Comparison of ENCODE assay signal across 33 cellular contexts in genomic region chr14:36683083-36683724, GRCh38. TPM values are rescaled to one million over a fixed set of nuclear protein-coding genes. Genes with fewer than 3 reads are reported as not detected.
A peak's percentile ranks its signal among the peaks of the same experiment; 100 is the strongest.
DNase-seq lines count a peak whose midpoint lies in the region; ATAC-seq, FAIRE-seq and TF ChIP-seq lines count a peak whose summit lies in the region.
"Had no signal": no experiment of that assay in that cellular context is flagged by ENCODE, and none has a peak within 500 bp of the region (broad histone marks: within the 10 kb centered on the region; RNA-seq: fewer than 3 reads in every experiment).

No MANE protein-coding gene starts in this region.

- no peak overlapping the region for H2AFZ ChIP-seq in trophoblast cell (ENCODE audit: insufficient read depth, low read length, poor library complexity)

- no peak for TF ChIP-seq EP300 in gastroesophageal sphincter (IDR thresholded peaks at IDR 0.05)

- H3K4me1 Mint-ChIP-seq in activated T-helper 1 cell treated with anti-CD3 and anti-CD28 coated beads, Interleukin-12 subunit alpha, Interleukin-12 subunit beta, Interleukin-2, Interleukin-4 antibody, amounts not matched to agents 30 ng/mL and 10 ng/mL and 1 ng/mL, durations not matched to agents 14 hours and 24 hours and 36 hours (ENCODE audit: low read depth) = no peaks in the 10 kb centered on the region
- H3K4me1 Mint-ChIP-seq: activated T-helper 17 cell treated with anti-CD3 and anti-CD28 coated beads, Interleukin-2, amount 50 U/mL, for 72 hours; CD8-positive, alpha-beta memory T cell; naive B cell had no signal

- no CpG with 5 or more reads among the region's 9 CpGs for WGBS in trophoblast cell (ENCODE audit: extremely low coverage, insufficient coverage, insufficient read length)
- WGBS in gastroesophageal sphincter (ENCODE audit: low coverage in 1 of 2), 2 donors = 56 to 61% methylated on average over 6 to 9 of the region's 9 CpGs

- ATAC-seq in gastroesophageal sphincter = no peak
- ATAC-seq: A549; activated naive CD4-positive, alpha-beta T cell treated with anti-CD3 and anti-CD28 coated beads, Interleukin-2, amount 50 U/mL, for 72 hours; activated T-helper 17 cell treated with anti-CD3 and anti-CD28 coated beads, Interleukin-2, amount 50 U/mL, for 72 hours; GM12878; heart right ventricle; left colon had no signal

- no peak overlapping the region for H2BK12ac ChIP-seq in trophoblast cell (ENCODE audit: low read length)

- no peak overlapping the region for H3K23ac ChIP-seq in trophoblast cell (ENCODE audit: low read length)

- H3K27me3 Mint-ChIP-seq in activated T-helper 1 cell treated with anti-CD3 and anti-CD28 coated beads, Interleukin-12 subunit alpha, Interleukin-12 subunit beta, Interleukin-2, Interleukin-4 antibody, amounts not matched to agents 30 ng/mL and 10 ng/mL and 1 ng/mL, durations not matched to agents 14 hours and 24 hours and 36 hours (ENCODE audit: insufficient read depth) = no peaks in the 10 kb centered on the region

- no peaks in the 10 kb centered on the region for H3K9me3 Mint-ChIP-seq in activated T-helper 1 cell treated with anti-CD3 and anti-CD28 coated beads, Interleukin-12 subunit alpha, Interleukin-12 subunit beta, Interleukin-2, Interleukin-4 antibody, amounts not matched to agents 30 ng/mL and 10 ng/mL and 1 ng/mL, durations not matched to agents 14 hours and 24 hours and 36 hours
- H3K9me3 Mint-ChIP-seq: activated T-helper 17 cell treated with anti-CD3 and anti-CD28 coated beads, Interleukin-2, amount 50 U/mL, for 72 hours; dendritic cell treated with granulocyte-macrophage colony-stimulating factor and Interleukin-4, amounts not matched to agents 40 ng/mL and 50 ng/mL, for 4 days; H9; type B pancreatic cell had no signal

- H3K27ac Mint-ChIP-seq in activated T-helper 1 cell treated with anti-CD3 and anti-CD28 coated beads, Interleukin-12 subunit alpha, Interleukin-12 subunit beta, Interleukin-2, Interleukin-4 antibody, amounts not matched to agents 30 ng/mL and 10 ng/mL and 1 ng/mL, durations not matched to agents 14 hours and 24 hours and 36 hours = no peak overlapping the region
- H3K27ac Mint-ChIP-seq: activated naive CD4-positive, alpha-beta T cell treated with anti-CD3 and anti-CD28 coated beads, Interleukin-2, amount 50 U/mL, for 72 hours; activated T-helper 17 cell treated with anti-CD3 and anti-CD28 coated beads, Interleukin-2, amount 50 U/mL, for 72 hours; dendritic cell treated with granulocyte-macrophage colony-stimulating factor and Interleukin-4, amounts not matched to agents 40 ng/mL and 50 ng/mL, for 4 days; H9; naive B cell; type B pancreatic cell had no signal

- H3K4me3 ChIP-seq in bronchial epithelial cell (ENCODE audit: low read depth, low read length) (no peak overlapping the region), trophoblast cell (ENCODE audit: low read depth, low read length) (no peak overlapping the region), gastroesophageal sphincter (no peak overlapping the region)
- H3K4me3 ChIP-seq: A549, GM12878, heart right ventricle, SK-N-MC, skin epidermis had no signal

- H2AK5ac ChIP-seq in trophoblast cell (ENCODE audit: low read length) = no peak overlapping the region

- no peak overlapping the region for H4K8ac ChIP-seq in trophoblast cell (ENCODE audit: low read depth, low read length)

- no peak overlapping the region for H3K4me2 ChIP-seq in trophoblast cell (ENCODE audit: low read length)
- H3K4me2 ChIP-seq: A549 had no signal

- H3K4ac ChIP-seq in trophoblast cell (ENCODE audit: low read depth, low read length) = no peak overlapping the region

- no peak overlapping the region for H3K4me3 Mint-ChIP-seq in activated T-helper 1 cell treated with anti-CD3 and anti-CD28 coated beads, Interleukin-12 subunit alpha, Interleukin-12 subunit beta, Interleukin-2, Interleukin-4 antibody, amounts not matched to agents 30 ng/mL and 10 ng/mL and 1 ng/mL, durations not matched to agents 14 hours and 24 hours and 36 hours
- H3K4me3 Mint-ChIP-seq: activated T-helper 17 cell treated with anti-CD3 and anti-CD28 coated beads, Interleukin-2, amount 50 U/mL, for 72 hours; CD8-positive, alpha-beta memory T cell; dendritic cell treated with granulocyte-macrophage colony-stimulating factor and Interleukin-4, amounts not matched to agents 40 ng/mL and 50 ng/mL, for 4 days; H9; naive B cell; type B pancreatic cell had no signal

- no peak for TF ChIP-seq POLR2A in gastroesophageal sphincter (IDR thresholded peaks at IDR 0.05)

- H3K79me1 ChIP-seq in trophoblast cell (ENCODE audit: low read length) = no peaks in the 10 kb centered on the region

- no peak overlapping the region for H3K18ac ChIP-seq in trophoblast cell (ENCODE audit: low read length)

- H3K36me3 ChIP-seq in bronchial epithelial cell (ENCODE audit: control insufficient read depth, insufficient read depth, low read length) = peaks cover 1% of the 10 kb centered on the region
- H3K36me3 ChIP-seq in trophoblast cell (ENCODE audit: control insufficient read depth in 1 of 2, insufficient read depth in 2 of 2, low read length in 2 of 2) = no peaks in the 10 kb centered on the region
- no peaks in the 10 kb centered on the region for H3K36me3 ChIP-seq in gastroesophageal sphincter
- H3K36me3 ChIP-seq: heart right ventricle had no signal

- no peak overlapping the region for H3K27ac ChIP-seq in trophoblast cell (ENCODE audit: low read depth, low read length)
- no peak overlapping the region for H3K27ac ChIP-seq in gastroesophageal sphincter
- H3K27ac ChIP-seq: A549, heart right ventricle, SK-N-MC, skin epidermis had no signal

- H3K36me3 Mint-ChIP-seq in activated T-helper 1 cell treated with anti-CD3 and anti-CD28 coated beads, Interleukin-12 subunit alpha, Interleukin-12 subunit beta, Interleukin-2, Interleukin-4 antibody, amounts not matched to agents 30 ng/mL and 10 ng/mL and 1 ng/mL, durations not matched to agents 14 hours and 24 hours and 36 hours (ENCODE audit: low read depth) = no peaks in the 10 kb centered on the region
- H3K36me3 Mint-ChIP-seq: activated naive CD4-positive, alpha-beta T cell treated with anti-CD3 and anti-CD28 coated beads, Interleukin-2, amount 50 U/mL, for 72 hours; CD8-positive, alpha-beta memory T cell; naive B cell; type B pancreatic cell had no signal

- H4K91ac ChIP-seq in trophoblast cell (ENCODE audit: low read depth, low read length) = peak overlapping the region; percentile 7

- intact Hi-C loops in activated T-helper 1 cell treated with anti-CD3 and anti-CD28 coated beads, Interleukin-12 subunit alpha, Interleukin-12 subunit beta, Interleukin-2, Interleukin-4 antibody, amounts not matched to agents 30 ng/mL and 10 ng/mL and 1 ng/mL, durations not matched to agents 14 hours and 24 hours and 36 hours (cut with micrococcal nuclease) = no loop called here

- H3K4me1 ChIP-seq in trophoblast cell (ENCODE audit: control insufficient read depth in 1 of 2, insufficient read depth in 2 of 2, low read length in 2 of 2) (no peaks in the 10 kb centered on the region), gastroesophageal sphincter (no peaks in the 10 kb centered on the region)
- H3K4me1 ChIP-seq: A549, heart right ventricle had no signal

- H3K9me3 ChIP-seq in trophoblast cell (ENCODE audit: insufficient read depth, low read depth, low read length) (peaks cover under 1% of the 10 kb centered on the region), gastroesophageal sphincter (no peaks in the 10 kb centered on the region)
- H3K9me3 ChIP-seq: A549, heart right ventricle had no signal

- no peak overlapping the region for H2BK120ac ChIP-seq in trophoblast cell (ENCODE audit: insufficient read depth, low read length, poor library complexity)

- no peak for TF ChIP-seq CTCF in bronchial epithelial cell (IDR thresholded peaks at IDR 0.05; ENCODE audit: insufficient read depth, low read length, severe bottlenecking)
- TF ChIP-seq CTCF in gastroesophageal sphincter (IDR thresholded peaks at IDR 0.05) = no peak

- no peak overlapping the region for H2BK5ac ChIP-seq in trophoblast cell (ENCODE audit: low read depth, low read length, poor library complexity)

- H3K27me3 ChIP-seq in bronchial epithelial cell (ENCODE audit: control insufficient read depth, insufficient read depth, low read length) (no peaks in the 10 kb centered on the region), trophoblast cell (ENCODE audit: insufficient read depth, low read length) (no peaks in the 10 kb centered on the region), gastroesophageal sphincter (no peaks in the 10 kb centered on the region)

- no peak overlapping the region for H3K14ac ChIP-seq in trophoblast cell (ENCODE audit: low read length)

- no peak for FAIRE-seq in bronchial epithelial cell (lab: Jason Lieb, UNC)
- FAIRE-seq: A549, endometrium, GM12878 had no signal

- no peaks in the 10 kb centered on the region for H3K79me2 ChIP-seq in trophoblast cell (ENCODE audit: control insufficient read depth, insufficient read depth, low read length, poor library complexity)

- H4K12ac ChIP-seq in trophoblast cell (ENCODE audit: low read depth, low read length) = no peak overlapping the region

- H3K9ac ChIP-seq in trophoblast cell (ENCODE audit: low read length) = no peak overlapping the region

- DNase-seq in NCI-H510A treated with DMSO at 0.1 percent for 48 hours (lab: John Stamatoyannopoulos, UW) (peak; percentile 87), NCI-H510A (lab: John Stamatoyannopoulos, UW) (no peak), NCI-H2107 (lab: John Stamatoyannopoulos, UW) (peak; percentile 61), bronchial epithelial cell (ENCODE audit: low read depth) (peak; percentile 46), trophoblast cell (no peak), GDM1 (lab: John Stamatoyannopoulos, UW) (no peak)
- DNase-seq in activated T-helper 1 cell treated with anti-CD3 and anti-CD28 coated beads, Interleukin-12 subunit alpha, Interleukin-12 subunit beta, Interleukin-2, Interleukin-4 antibody, amounts not matched to agents 30 ng/mL and 10 ng/mL and 1 ng/mL, durations not matched to agents 14 hours and 24 hours and 36 hours (ENCODE audit: low spot score) = no peak
- DNase-seq: activated CD4-positive, alpha-beta T cell treated with anti-CD3 and anti-CD28 coated beads, Interleukin-2, amount 50 U/mL, for 4 hours; activated CD8-positive, alpha-beta memory T cell treated with anti-CD3 and anti-CD28 coated beads, Interleukin-2, amount 50 U/mL, for 4 hours; anterior cingulate cortex; caudate nucleus; CD8-positive, alpha-beta memory T cell; H9; heart right ventricle; KG1; left colon; MV-4-11; naive B cell; NCI-H1694; nucleus accumbens had no signal

RNA-seq across cellular contexts. Expression of gene PAX9, which starts 21.5 kb away (rescaled TPM):
- total RNA-seq in bronchial epithelial cell (9.7 and 18.4 TPM in 2 replicates), gastroesophageal sphincter (1 to 10 TPM in 3 of 4 donors, under 1 TPM in 1; 0.81 to 5.4 (median 1.3) TPM)
- 0.04 and 0.05 TPM in 2 replicates for polyA plus RNA-seq in trophoblast cell (2013)
- total RNA-seq in activated T-helper 1 cell treated with anti-CD3 and anti-CD28 coated beads, Interleukin-12 subunit alpha, Interleukin-12 subunit beta, Interleukin-2, Interleukin-4 antibody, amounts not matched to agents 30 ng/mL and 10 ng/mL and 1 ng/mL, durations not matched to agents 14 hours and 24 hours and 36 hours = not detected in 2 replicates
- total RNA-seq: activated naive CD4-positive, alpha-beta T cell treated with anti-CD3 and anti-CD28 coated beads, Interleukin-2, amount 50 U/mL, for 72 hours; activated T-helper 17 cell treated with anti-CD3 and anti-CD28 coated beads, Interleukin-2, amount 50 U/mL, for 72 hours; CD8-positive, alpha-beta memory T cell; H9; heart right ventricle; mesenteric fat pad; RPMI7951; T-helper 2 cell treated with Interferon-gamma antibody and Interleukin-4, amounts not matched to agents 100 ng/mL and 5 ng/mL, for 36 hours had no signal
- polyA plus RNA-seq: CD8-positive, alpha-beta memory T cell had no signal

Comparison
In these comparisons a context has a peak if more than half of its experiments do, and no peak if none do; other contexts are left out.
1. DNase-seq: peak in NCI-H510A treated with DMSO at 0.1 percent for 48 hours (single experiment), NCI-H2107 (single experiment) and bronchial epithelial cell (single experiment); none in NCI-H510A (single experiment), trophoblast cell (0 of 2), GDM1 (single experiment) and activated T-helper 1 cell treated with anti-CD3 and anti-CD28 coated beads, Interleukin-12 subunit alpha, Interleukin-12 subunit beta, Interleukin-2, Interleukin-4 antibody, amounts not matched to agents 30 ng/mL and 10 ng/mL and 1 ng/mL, durations not matched to agents 14 hours and 24 hours and 36 hours (single experiment).